Comparison of ENCODE assay signal across 8 cellular contexts in the genomic region with DNA sequence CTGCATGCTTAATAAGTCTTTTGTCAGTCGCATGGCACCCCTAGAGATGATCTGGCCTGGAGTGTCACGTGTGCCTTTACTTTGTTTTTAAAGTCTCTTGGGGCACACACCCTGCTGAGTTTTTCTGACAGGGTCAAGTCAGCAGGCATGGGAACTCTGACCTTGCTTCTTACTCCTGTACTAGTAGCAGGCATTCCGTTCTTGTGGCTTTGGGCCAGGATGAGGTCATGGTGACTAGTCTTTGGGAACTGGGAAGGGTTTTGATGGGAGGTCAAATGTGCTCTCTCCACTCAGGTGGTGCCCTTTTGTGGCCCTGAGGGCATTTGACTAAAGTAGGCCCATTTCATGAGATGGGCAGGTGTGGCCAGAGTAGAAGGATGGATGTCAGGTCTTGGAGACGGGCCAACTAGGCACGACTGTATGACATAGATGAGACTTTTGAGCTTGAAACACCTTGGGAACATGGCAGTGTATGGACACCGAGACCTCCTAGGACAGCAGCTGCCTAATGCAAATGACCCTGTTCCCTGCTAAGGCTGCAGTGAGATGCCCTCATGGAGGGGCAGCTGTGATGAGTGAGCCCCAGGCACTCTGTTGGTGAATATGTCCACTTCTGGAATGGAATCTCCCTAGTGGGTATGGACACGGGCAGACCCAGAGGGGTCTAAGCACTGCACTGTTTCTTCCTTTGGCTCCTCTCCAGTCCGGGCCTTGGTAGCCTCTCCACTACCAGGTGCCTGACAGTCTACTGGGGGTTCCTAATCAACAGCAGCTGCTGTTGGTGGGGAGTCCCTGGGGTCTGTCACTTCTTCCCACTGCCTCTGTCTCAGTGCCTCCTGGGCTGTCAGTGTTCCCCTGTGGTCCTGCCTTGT. TPM values are rescaled to one million over a fixed set of nuclear protein-coding genes. Genes with fewer than 3 reads are reported as not detected.
A peak's percentile ranks its signal among the peaks of the same experiment; 100 is the strongest.
DNase-seq lines count a peak whose midpoint lies in the region; ATAC-seq and TF ChIP-seq lines count a peak whose summit lies in the region.

No MANE protein-coding gene starts in this region.

- TF ChIP-seq POLR2A in heart left ventricle (IDR thresholded peaks at IDR 0.05) (no peak), testis (IDR thresholded peaks at IDR 0.05) (no peak)

- DNase-seq in DMS153 (lab: John Stamatoyannopoulos, UW) (peak; percentile 21), DMS153 treated with DMSO at 0.1 percent for 48 hours (lab: John Stamatoyannopoulos, UW; ENCODE audit: unreplicated experiment) (no peak), SJCRH30 (peak; percentile 66 to 68), heart left ventricle (peak in 4 of 5 donors; percentile 71 to 89 (median 78)), testis (peak; percentile 42), T-helper 9 cell (no peak), Ammon's horn (ENCODE audit: low spot score) (no peak)
- DNase-seq in activated naive CD4-positive, alpha-beta T cell treated with Interleukin-2 at 50 U/mL for 16 hours: no peak

- no peak overlapping the region for H3K27ac ChIP-seq in SJCRH30
- H3K27ac ChIP-seq in heart left ventricle: peak overlapping the region in 2 of 12 donors; percentile 2 to 23
- no peak overlapping the region for H3K27ac ChIP-seq in testis

- intact Hi-C loops in heart left ventricle (cut with DNase I): loop anchor here in 6 of 10 donors (2.0 to 10.0 kb wide), 5 partner anchors 73 to 393 kb away; a partner anchor contains a TSS
- intact Hi-C loops in testis (cut with DNase I; ENCODE audit: low total_unique reads): loop anchor here (5.0 kb wide), 1 partner anchor 105 kb away; no protein-coding TSS in a partner anchor

- no peaks in the 10 kb centered on the region for H3K4me1 ChIP-seq in SJCRH30
- H3K4me1 ChIP-seq in heart left ventricle: peaks cover 0 to 11% (median 4%) of the 10 kb centered on the region in 12 donors
- H3K4me1 ChIP-seq in testis: no peaks in the 10 kb centered on the region

- peak in 3 of 4 donors; percentile 44 to 80 (median 48) for ATAC-seq in heart left ventricle

- H3K27me3 ChIP-seq in SJCRH30 (no peaks in the 10 kb centered on the region), heart left ventricle (no peaks in the 10 kb centered on the region), testis (no peaks in the 10 kb centered on the region)

- TF ChIP-seq CTCF in heart left ventricle (IDR thresholded peaks at IDR 0.05) (peak in 6 of 12 donors; percentile 11 to 61 (median 32)), testis (IDR thresholded peaks at IDR 0.05) (peak in 1 of 3 experiments; percentile 7)

- H3K4me3 ChIP-seq in SJCRH30 (no peak overlapping the region), heart left ventricle (no peak overlapping the region), testis (no peak overlapping the region)

- H3K36me3 ChIP-seq in SJCRH30 (peaks cover 44% of the 10 kb centered on the region), heart left ventricle (peaks cover 0 to 74% (median 55%) of the 10 kb centered on the region in 9 donors), testis (ENCODE audit: low read depth, missing control alignments) (no peaks in the 10 kb centered on the region)

- 69 to 84% (median 75%) methylated on average over 7 to 8 of the region's 8 CpGs for WGBS in heart left ventricle, 4 donors
- WGBS in testis, 2 donors: 81 to 85% methylated on average over 7 to 8 of the region's 8 CpGs

- H3K9me3 ChIP-seq in SJCRH30 (replicated peaks): no peaks in the 10 kb centered on the region
- H3K9me3 ChIP-seq in heart left ventricle: no peaks in the 10 kb centered on the region
- no peaks in the 10 kb centered on the region for H3K9me3 ChIP-seq in testis

RNA-seq across cellular contexts. Expression of a gene that starts 16.4 kb away (rescaled TPM):
- 36.0 and 46.3 TPM in 2 replicates for total RNA-seq in SJCRH30 (2014; rRNA removed; shearing (Covaris generic))
- 10 to 100 TPM; 13.7 to 35.9 (median 24.9) TPM for total RNA-seq in heart left ventricle
- polyA plus RNA-seq in heart left ventricle: 10 to 100 TPM; 13.3 to 55.0 TPM
- total RNA-seq in testis: 10 to 100 TPM; 35.9 to 42.7 TPM
- 104 TPM for polyA plus RNA-seq in testis (ENCODE audit: insufficient read depth, low read depth, low replicate concordance)

Comparison
In these comparisons a context has a peak if more than half of its experiments do, and no peak if none do; other contexts are left out.
1. DNase-seq: peak in DMS153 (single experiment), SJCRH30 (2 of 2), heart left ventricle (4 of 5) and testis (single experiment); none in DMS153 treated with DMSO at 0.1 percent for 48 hours (single experiment), T-helper 9 cell (single experiment), Ammon's horn (single experiment) and activated naive CD4-positive, alpha-beta T cell treated with Interleukin-2 at 50 U/mL for 16 hours (single experiment).